8 cellular contexts compared by ENCODE assay signal in the genomic region with DNA sequence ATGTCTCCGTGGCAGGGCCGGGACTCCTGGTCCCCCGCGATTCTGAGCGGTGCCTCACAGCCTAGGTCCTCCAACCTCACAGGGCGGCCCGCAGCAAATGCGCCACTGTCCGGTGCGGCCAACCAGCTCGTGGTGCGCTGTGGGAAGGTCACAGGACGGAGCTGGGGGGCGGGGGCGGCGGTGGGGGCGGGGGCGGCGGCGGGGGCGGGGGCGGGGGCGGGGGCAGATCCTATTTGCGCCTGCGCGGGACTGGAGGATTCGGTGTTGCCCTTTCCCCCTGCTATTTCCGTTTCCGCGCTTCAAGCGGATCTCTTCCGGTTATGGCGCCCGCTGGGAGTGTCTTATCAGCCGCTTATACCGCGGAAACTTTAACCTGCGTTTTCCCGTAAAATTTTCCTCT.
DNase-seq lines count a peak whose midpoint lies in the region; ATAC-seq lines count a peak whose summit lies in the region.

No MANE protein-coding gene starts in this region.

- no peak for DNase-seq in CD8-positive, alpha-beta memory T cell
- no peak for DNase-seq in T-helper 17 cell
- DNase-seq in fibroblast of the conjunctiva (ENCODE audit: low read depth), result peak; percentile 36
- DNase-seq in nucleus accumbens (lab: John Stamatoyannopoulos, UW), result peak in 41 of 56 donors; percentile 2 to 73 (median 32)
- no peak for DNase-seq in activated CD4-positive, alpha-beta T cell treated with anti-CD3 and anti-CD28 coated beads, Interleukin-2, amount 10 ng/mL, durations not matched to agents 24 days and 14 days
- DNase-seq in NCI-H2196 (lab: John Stamatoyannopoulos, UW; ENCODE audit: unreplicated experiment), result no peak

- intact Hi-C loops in activated CD4-positive, alpha-beta T cell treated with anti-CD3 and anti-CD28 coated beads, Interleukin-2, amount 10 ng/mL, durations not matched to agents 24 days and 14 days (cut with micrococcal nuclease), result no loop called here

- H3K4me1 ChIP-seq in CD8-positive, alpha-beta memory T cell (ENCODE audit: insufficient read depth, low read length), result no peaks in the 10 kb centered on the region

- ATAC-seq in T-helper 17 cell, result no peak
- no peak for ATAC-seq in HG03095 (IDR thresholded peaks at IDR 0.05; ENCODE audit: unreplicated experiment)
- ATAC-seq in GM19452 (IDR thresholded peaks at IDR 0.05; ENCODE audit: unreplicated experiment), result no peak

- peaks cover 0 to 6% (median 0%) of the 10 kb centered on the region in 3 donors for H3K4me1 Mint-ChIP-seq in CD8-positive, alpha-beta memory T cell
- no peaks in the 10 kb centered on the region for H3K4me1 Mint-ChIP-seq in T-helper 17 cell
- H3K4me1 Mint-ChIP-seq in activated CD4-positive, alpha-beta T cell treated with anti-CD3 and anti-CD28 coated beads, Interleukin-2, amount 10 ng/mL, durations not matched to agents 24 days and 14 days, result no peaks in the 10 kb centered on the region

- no peaks in the 10 kb centered on the region for H3K27me3 ChIP-seq in CD8-positive, alpha-beta memory T cell (ENCODE audit: insufficient read depth, low read length, poor library complexity, severe bottlenecking)

- H3K4me3 ChIP-seq in CD8-positive, alpha-beta memory T cell (ENCODE audit: low read length), result no peak overlapping the region

- peaks cover 22 to 47% (median 35%) of the 10 kb centered on the region in 5 donors for H3K9me3 Mint-ChIP-seq in CD8-positive, alpha-beta memory T cell
- H3K9me3 Mint-ChIP-seq in activated CD4-positive, alpha-beta T cell treated with anti-CD3 and anti-CD28 coated beads, Interleukin-2, amount 10 ng/mL, durations not matched to agents 24 days and 14 days, result peaks cover 13% of the 10 kb centered on the region

- no peak overlapping the region for H3K27ac Mint-ChIP-seq in CD8-positive, alpha-beta memory T cell
- H3K27ac Mint-ChIP-seq in T-helper 17 cell, result no peak overlapping the region
- no peak overlapping the region for H3K27ac Mint-ChIP-seq in activated CD4-positive, alpha-beta T cell treated with anti-CD3 and anti-CD28 coated beads, Interleukin-2, amount 10 ng/mL, durations not matched to agents 24 days and 14 days

- POLR2A ChIA-PET in CD8-positive, alpha-beta memory T cell (lab: Charles Lee), result no interaction called here

- H3K36me3 Mint-ChIP-seq in CD8-positive, alpha-beta memory T cell, result peaks cover 0 to 6% (median 5%) of the 10 kb centered on the region in 3 donors
- H3K36me3 Mint-ChIP-seq in T-helper 17 cell (ENCODE audit: low read depth), result no peaks in the 10 kb centered on the region
- H3K36me3 Mint-ChIP-seq in activated CD4-positive, alpha-beta T cell treated with anti-CD3 and anti-CD28 coated beads, Interleukin-2, amount 10 ng/mL, durations not matched to agents 24 days and 14 days (ENCODE audit: low read depth), result no peaks in the 10 kb centered on the region

- H3K27ac ChIP-seq in CD8-positive, alpha-beta memory T cell (ENCODE audit: low read depth, low read length), result no peak overlapping the region

- H3K9me3 ChIP-seq in CD8-positive, alpha-beta memory T cell (ENCODE audit: low read length), result no peaks in the 10 kb centered on the region
- H3K9me3 ChIP-seq in T-helper 17 cell (ENCODE audit: control insufficient read depth, low read length, poor library complexity, severe bottlenecking), result no peaks in the 10 kb centered on the region

- peaks cover 0 to 3% of the 10 kb centered on the region in 2 donors for H3K27me3 Mint-ChIP-seq in CD8-positive, alpha-beta memory T cell
- no peaks in the 10 kb centered on the region for H3K27me3 Mint-ChIP-seq in T-helper 17 cell
- no peaks in the 10 kb centered on the region for H3K27me3 Mint-ChIP-seq in activated CD4-positive, alpha-beta T cell treated with anti-CD3 and anti-CD28 coated beads, Interleukin-2, amount 10 ng/mL, durations not matched to agents 24 days and 14 days

- peak overlapping the region in 6 of 7 donors; percentile 32 to 67 (median 57) for H3K4me3 Mint-ChIP-seq in CD8-positive, alpha-beta memory T cell
- peak overlapping the region; percentile 32 for H3K4me3 Mint-ChIP-seq in T-helper 17 cell
- H3K4me3 Mint-ChIP-seq in activated CD4-positive, alpha-beta T cell treated with anti-CD3 and anti-CD28 coated beads, Interleukin-2, amount 10 ng/mL, durations not matched to agents 24 days and 14 days, result no peak overlapping the region

- CTCF ChIA-PET in CD8-positive, alpha-beta memory T cell (lab: Charles Lee), result no interaction called here

- no peaks in the 10 kb centered on the region for H3K36me3 ChIP-seq in CD8-positive, alpha-beta memory T cell (ENCODE audit: insufficient read depth, low read length)

Comparison
In these comparisons a context has a peak if more than half of its experiments do, and no peak if none do; other contexts are left out.
1. DNase-seq: peak in fibroblast of the conjunctiva (single experiment) and nucleus accumbens (41 of 56); none in CD8-positive, alpha-beta memory T cell (0 of 5), T-helper 17 cell (0 of 3), activated CD4-positive, alpha-beta T cell treated with anti-CD3 and anti-CD28 coated beads, Interleukin-2, amount 10 ng/mL, durations not matched to agents 24 days and 14 days (single experiment) and NCI-H2196 (single experiment).